ENCODE assay signal across 16 cellular contexts in genomic region chr21:27425172-27425571, GRCh38.
DNase-seq lines count a peak whose midpoint lies in the region; ATAC-seq, FAIRE-seq and TF ChIP-seq lines count a peak whose summit lies in the region.
"Had no signal": no experiment of that assay in that cellular context is flagged by ENCODE, and none has a peak within 500 bp of the region (broad histone marks: within the 10 kb centered on the region; RNA-seq: fewer than 3 reads in every experiment).

No MANE protein-coding gene starts in this region.

- no peak overlapping the region for H4K8ac ChIP-seq in trophoblast cell (ENCODE audit: low read depth, low read length)

- H2BK12ac ChIP-seq in trophoblast cell (ENCODE audit: low read length) = no peak overlapping the region

- no peaks in the 10 kb centered on the region for H3K27me3 ChIP-seq in OCI-LY3 (ENCODE audit: low read depth, low read length)
- no peaks in the 10 kb centered on the region for H3K27me3 ChIP-seq in trophoblast cell (ENCODE audit: insufficient read depth, low read length)
- H3K27me3 ChIP-seq in right lobe of liver = no peaks in the 10 kb centered on the region

- no peak for FAIRE-seq in kidney (lab: Jason Lieb, UNC)

- H3K36me3 ChIP-seq in OCI-LY3 (replicated peaks; ENCODE audit: low read depth, low read length) = no peaks in the 10 kb centered on the region
- H3K36me3 ChIP-seq in trophoblast cell (ENCODE audit: control insufficient read depth in 1 of 2, insufficient read depth in 2 of 2, low read length in 2 of 2) = no peaks in the 10 kb centered on the region
- no peaks in the 10 kb centered on the region for H3K36me3 ChIP-seq in kidney (ENCODE audit: control insufficient read depth in 1 of 2, insufficient read depth in 2 of 2, low read length in 2 of 2)
- H3K36me3 ChIP-seq in right lobe of liver = no peaks in the 10 kb centered on the region

- ATAC-seq in right lobe of liver = no peak

- H3K79me1 ChIP-seq in trophoblast cell (ENCODE audit: low read length) = peaks cover 7% of the 10 kb centered on the region

- no peak overlapping the region for H2BK5ac ChIP-seq in trophoblast cell (ENCODE audit: low read depth, low read length, poor library complexity)

- H3K18ac ChIP-seq in trophoblast cell (ENCODE audit: low read length) = no peak overlapping the region

- H3K14ac ChIP-seq in trophoblast cell (ENCODE audit: low read length) = no peak overlapping the region

- TF ChIP-seq POLR2A in right lobe of liver (IDR thresholded peaks at IDR 0.05) = no peak

- H3K23ac ChIP-seq in trophoblast cell (ENCODE audit: low read length) = no peak overlapping the region

- WGBS in trophoblast cell (ENCODE audit: extremely low coverage, insufficient coverage, insufficient read length) = no CpG with 5 or more reads among the region's 2 CpGs
- WGBS in right lobe of liver (ENCODE audit: insufficient coverage, low coverage, low lambda C conversion rate, missing lambda C conversion rate) = 39% methylated on average over 2 of the region's 2 CpGs

- no peak overlapping the region for H4K91ac ChIP-seq in trophoblast cell (ENCODE audit: low read depth, low read length)

- H3K4me2 ChIP-seq in OCI-LY3 (ENCODE audit: low read length) (no peak overlapping the region), trophoblast cell (ENCODE audit: low read length) (no peak overlapping the region)

- H3K4me1 ChIP-seq in OCI-LY3 (ENCODE audit: low read length) (0 out of 2 replicates have a peak, but pooled peaks cover 9% of the 10 kb centered on the region), trophoblast cell (ENCODE audit: control insufficient read depth in 1 of 2, insufficient read depth in 2 of 2, low read length in 2 of 2) (peaks cover 6% of the 10 kb centered on the region in 2 experiments), kidney (ENCODE audit: control insufficient read depth in 1 of 2, insufficient read depth in 1 of 2, low read depth in 1 of 2, low read length in 2 of 2) (peaks cover 0 to 2% of the 10 kb centered on the region in 2 donors), right lobe of liver (no peaks in the 10 kb centered on the region)

- H3K9ac ChIP-seq in OCI-LY3 (ENCODE audit: low read length) (no peak overlapping the region), trophoblast cell (ENCODE audit: low read length) (no peak overlapping the region), kidney (ENCODE audit: low read length in 2 of 2) (no peak overlapping the region)

- H2AK5ac ChIP-seq in trophoblast cell (ENCODE audit: low read length) = no peak overlapping the region

- DNase-seq in ELF-1 (ENCODE audit: low read depth, low spot score) (peak; percentile 46), epithelial cell of esophagus (ENCODE audit: low read depth) (peak; percentile 4), trophoblast cell (peak; percentile 29 to 80), kidney (no peak), NCI-H2227 (lab: John Stamatoyannopoulos, UW; ENCODE audit: unreplicated experiment) (no peak), right lobe of liver (no peak)
- no peak for DNase-seq in activated CD4-positive, alpha-beta T cell treated with anti-CD3 and anti-CD28 coated beads, Interleukin-2, amount 50 U/mL, for 48 hours
- DNase-seq: activated B cell treated with CpG ODN at 0.5 μM for 24 hours; activated T-cell treated with anti-CD3 and anti-CD28 coated beads for 4 hours; anterior cingulate cortex; CD4-positive, alpha-beta memory T cell; NCI-H1105 treated with DMSO at 0.1 percent for 48 hours; retina; SHP77 treated with DMSO at 0.1 percent for 48 hours; substantia nigra had no signal

- H2AFZ ChIP-seq in OCI-LY3 (ENCODE audit: low read depth, low read length) (no peak overlapping the region), trophoblast cell (ENCODE audit: insufficient read depth, low read length, poor library complexity) (no peak overlapping the region)

- 0 out of 2 replicates have a peak, but pooled peaks have one; percentile 5 for TF ChIP-seq CTCF in OCI-LY3 (IDR thresholded peaks at IDR 0.05; ENCODE audit: low read depth, low read length)
- no peak for TF ChIP-seq CTCF in epithelial cell of esophagus (IDR thresholded peaks at IDR 0.05; ENCODE audit: insufficient read depth, low read depth, low read length, missing control alignments)
- TF ChIP-seq CTCF in kidney (IDR thresholded peaks at IDR 0.05; ENCODE audit: borderline replicate concordance, extremely low read depth, insufficient read depth) = no peak
- no peak for TF ChIP-seq CTCF in right lobe of liver (IDR thresholded peaks at IDR 0.05)

- H3K4me3 ChIP-seq in OCI-LY3 (ENCODE audit: low read length) = no peak overlapping the region
- no peak overlapping the region for H3K4me3 ChIP-seq in epithelial cell of esophagus (ENCODE audit: low read length)
- H3K4me3 ChIP-seq in trophoblast cell (ENCODE audit: low read depth, low read length) = no peak overlapping the region
- H3K4me3 ChIP-seq in kidney (ENCODE audit: low read length in 2 of 2) = no peak overlapping the region
- H3K4me3 ChIP-seq in right lobe of liver = no peak overlapping the region

- no peak overlapping the region for H4K12ac ChIP-seq in trophoblast cell (ENCODE audit: low read depth, low read length)

- intact Hi-C loops in kidney (cut with DNase I) (no loop called here), right lobe of liver (cut with DNase I) (no loop called here)

- H2BK120ac ChIP-seq in trophoblast cell (ENCODE audit: insufficient read depth, low read length, poor library complexity) = no peak overlapping the region

- H3K9me3 ChIP-seq in OCI-LY3 (ENCODE audit: insufficient read depth, low read length) (no peaks in the 10 kb centered on the region), trophoblast cell (ENCODE audit: insufficient read depth, low read depth, low read length) (no peaks in the 10 kb centered on the region), kidney (ENCODE audit: control insufficient read depth in 1 of 2, low read length in 2 of 2) (no peaks in the 10 kb centered on the region), right lobe of liver (no peaks in the 10 kb centered on the region)

- no peaks in the 10 kb centered on the region for H4K20me1 ChIP-seq in OCI-LY3 (ENCODE audit: insufficient read depth, low read length)

- H3K27ac ChIP-seq in OCI-LY3 (ENCODE audit: low read length) (no peak overlapping the region), trophoblast cell (ENCODE audit: low read depth, low read length) (no peak overlapping the region), kidney (ENCODE audit: low read depth in 2 of 2, low read length in 2 of 2) (no peak overlapping the region), right lobe of liver (no peak overlapping the region)

- H3K79me2 ChIP-seq in OCI-LY3 (ENCODE audit: low read length) = no peaks in the 10 kb centered on the region
- H3K79me2 ChIP-seq in trophoblast cell (ENCODE audit: control insufficient read depth, insufficient read depth, low read length, poor library complexity) = no peaks in the 10 kb centered on the region

- no peak overlapping the region for H3K4ac ChIP-seq in trophoblast cell (ENCODE audit: low read depth, low read length)

Comparison
In these comparisons a context has a peak if more than half of its experiments do, and no peak if none do; other contexts are left out.
1. DNase-seq: peak in ELF-1 (single experiment), epithelial cell of esophagus (single experiment) and trophoblast cell (2 of 2); none in activated CD4-positive, alpha-beta T cell treated with anti-CD3 and anti-CD28 coated beads, Interleukin-2, amount 50 U/mL, for 48 hours (0 of 2), kidney (single experiment), NCI-H2227 (single experiment) and right lobe of liver (0 of 3).